Comparison of ENCODE assay signal across 23 cellular contexts in the genomic region with DNA sequence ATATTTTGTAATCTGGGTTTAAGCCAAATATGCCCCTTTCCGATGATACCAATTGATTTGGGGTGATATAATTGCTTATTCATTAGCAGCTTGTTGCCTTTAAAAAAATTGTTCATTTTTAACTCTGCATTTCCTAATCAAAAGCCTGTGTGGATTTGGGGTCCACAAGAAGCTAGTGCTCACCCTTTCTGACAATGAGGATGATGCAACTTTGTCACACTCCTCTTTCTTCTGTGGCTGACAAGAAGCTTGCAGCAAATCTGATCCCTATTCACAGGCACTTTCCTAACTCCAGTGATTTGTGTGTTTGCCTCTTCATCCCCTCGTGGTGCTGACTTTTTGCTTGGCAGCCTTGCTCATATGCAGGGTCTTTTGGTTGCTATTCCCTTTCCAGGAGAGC.
"Had no signal": no experiment of that assay in that cellular context is flagged by ENCODE, and none has a peak within 500 bp of the region (broad histone marks: within the 10 kb centered on the region; RNA-seq: fewer than 3 reads in every experiment).

No MANE protein-coding gene starts in this region.

- H3K4me1 ChIP-seq: breast epithelium had no signal

- H3K27me3 ChIP-seq: breast epithelium had no signal

- H3K9ac ChIP-seq: KMS-11 had no signal

- ATAC-seq: activated CD8-positive, alpha-beta memory T cell treated with anti-CD3 and anti-CD28 coated beads, Interleukin-2, amount 10 ng/mL, durations not matched to agents 7 days and 5 days; Panc1; Right ventricle myocardium inferior; T-cell had no signal

- DNase-seq: activated B cell treated with CpG ODN at 0.5 μM for 24 hours; activated CD4-positive, alpha-beta T cell treated with anti-CD3 and anti-CD28 coated beads for 1 hour; activated CD4-positive, alpha-beta T cell treated with anti-CD3 and anti-CD28 coated beads, Interleukin-2, amount 10 ng/mL, durations not matched to agents 24 days and 14 days; activated CD4-positive, alpha-beta T cell treated with anti-CD3 and anti-CD28 coated beads, Interleukin-2, amount 50 U/mL, for 48 hours; activated CD8-positive, alpha-beta memory T cell treated with anti-CD3 and anti-CD28 coated beads, Interleukin-2, amount 10 ng/mL, durations not matched to agents 7 days and 5 days; activated effector memory CD4-positive, alpha-beta T cell treated with Interleukin-2 at 50 U/mL for 16 hours; activated naive CD4-positive, alpha-beta T cell; activated T-cell treated with anti-CD3 and anti-CD28 coated beads, Interleukin-2, amount 50 U/mL, for 24 hours; aorta; caudate nucleus; MV-4-11; NCI-H1105; NCI-H1436; NCI-H1694 treated with DMSO at 0.1 percent for 48 hours; NCI-H2029 treated with DMSO at 0.1 percent for 48 hours; NCI-H510A treated with DMSO at 0.1 percent for 48 hours; RPMI8226; T-cell had no signal

- H3K36me3 ChIP-seq: breast epithelium had no signal

- H3K27ac ChIP-seq: breast epithelium, KMS-11, SK-N-MC had no signal

- H3K9me3 ChIP-seq: breast epithelium had no signal

- H3K4me2 ChIP-seq: KMS-11 had no signal

- H3K4me3 ChIP-seq: breast epithelium, SK-N-MC had no signal
